In the genomic region with DNA sequence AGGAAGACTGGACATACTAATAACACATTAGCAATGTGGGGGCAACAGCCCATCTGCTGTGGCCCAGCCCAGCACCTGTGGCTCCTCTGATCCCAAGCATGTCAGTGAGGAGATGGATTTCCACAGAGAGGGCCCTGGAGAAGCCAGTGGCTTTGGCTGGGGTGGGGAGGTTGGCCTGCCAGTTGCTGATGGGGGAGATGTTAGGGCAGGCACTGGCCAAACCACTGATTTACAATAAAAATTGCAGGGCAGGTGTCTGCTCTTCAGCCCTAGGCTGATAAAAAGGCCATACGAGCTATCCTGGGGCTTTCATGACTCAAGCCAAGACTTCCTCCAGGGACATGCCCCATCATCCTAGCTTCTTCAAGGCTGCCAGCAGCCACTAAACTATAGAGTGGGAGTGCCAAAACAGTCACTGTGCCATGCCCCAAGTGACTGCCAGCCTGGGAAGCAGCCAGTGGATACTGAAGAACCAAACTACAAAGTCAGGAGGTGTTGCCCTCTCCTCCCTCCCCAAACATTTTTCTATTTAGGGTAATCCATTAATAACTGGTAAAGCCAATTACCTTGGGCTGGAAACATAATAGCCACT, we compare ENCODE assay signal across 23 cellular contexts. TPM values are rescaled to one million over a fixed set of nuclear protein-coding genes. Genes with fewer than 3 reads are reported as not detected.
DNase-seq lines count a peak whose midpoint lies in the region; ATAC-seq, FAIRE-seq and TF ChIP-seq lines count a peak whose summit lies in the region.
"Had no signal": no experiment of that assay in that cellular context is flagged by ENCODE, and none has a peak within 500 bp of the region (broad histone marks: within the 10 kb centered on the region; RNA-seq: fewer than 3 reads in every experiment).

No MANE protein-coding gene starts in this region.

- H3K36me3 ChIP-seq in BLaER1 (peaks cover 83% of the 10 kb centered on the region), kidney (ENCODE audit: control insufficient read depth in 1 of 2, insufficient read depth in 2 of 2, low read length in 2 of 2) (peaks cover 13 to 14% of the 10 kb centered on the region in 2 donors), colonic mucosa (no peaks in the 10 kb centered on the region)
- H3K36me3 ChIP-seq: uterus had no signal

- no peaks in the 10 kb centered on the region for H3K27me3 Mint-ChIP-seq in activated CD8-positive, alpha-beta T cell treated with anti-CD3 and anti-CD28 coated beads, Interleukin-2, amount 10 ng/mL, durations not matched to agents 7 days and 5 days (ENCODE audit: low read depth)
- H3K27me3 Mint-ChIP-seq: IgD-negative memory B cell; stimulated activated naive CD8-positive, alpha-beta T cell treated with anti-CD3 and anti-CD28 coated beads, Interleukin-15, Interleukin-2, amounts not matched to agents 100 ng/mL and 50 ng/mL, for 24 hours had no signal

- POLR2A ChIA-PET in activated CD8-positive, alpha-beta T cell treated with anti-CD3 and anti-CD28 coated beads, Interleukin-2, amount 10 ng/mL, durations not matched to agents 7 days and 5 days (lab: Charles Lee): no interaction called here

- peak; percentile 74 for DNase-seq in DMS79 treated with DMSO at 0.1 percent for 48 hours (lab: John Stamatoyannopoulos, UW)
- no peak for DNase-seq in activated CD8-positive, alpha-beta T cell treated with anti-CD3 and anti-CD28 coated beads, Interleukin-2, amount 10 ng/mL, durations not matched to agents 7 days and 5 days
- peak; percentile 25 for DNase-seq in kidney
- DNase-seq in ACHN: no peak
- DNase-seq in effector CD8-positive, alpha-beta T cell (lab: John Stamatoyannopoulos, UW): no peak
- no peak for DNase-seq in colonic mucosa
- DNase-seq: activated CD4-positive, CD25-positive, alpha-beta regulatory T cell treated with anti-CD3 and anti-CD28 coated beads, Interleukin-2, amount 50 U/mL, for 72 hours; activated CD8-positive, alpha-beta memory T cell treated with anti-CD3 and anti-CD28 coated beads, Interleukin-2, amount 50 U/mL, for 48 hours; activated gamma-delta T cell; COR-L47; foreskin melanocyte; GOT3; left colon; NCI-H2029; right lobe of liver; T1000; uterus had no signal

- no peaks in the 10 kb centered on the region for H3K9me3 Mint-ChIP-seq in activated CD8-positive, alpha-beta T cell treated with anti-CD3 and anti-CD28 coated beads, Interleukin-2, amount 10 ng/mL, durations not matched to agents 7 days and 5 days (ENCODE audit: insufficient read depth)
- H3K9me3 Mint-ChIP-seq: stimulated activated naive CD8-positive, alpha-beta T cell treated with anti-CD3 and anti-CD28 coated beads, Interleukin-15, Interleukin-2, amounts not matched to agents 100 ng/mL and 50 ng/mL, for 24 hours had no signal

- peaks cover 68% of the 10 kb centered on the region for H4K20me1 ChIP-seq in BLaER1

- intact Hi-C loops in kidney (cut with DNase I): no loop called here
- intact Hi-C loops in colonic mucosa (cut with DNase I): no loop called here

- CTCF ChIA-PET in activated CD8-positive, alpha-beta T cell treated with anti-CD3 and anti-CD28 coated beads, Interleukin-2, amount 10 ng/mL, durations not matched to agents 7 days and 5 days (lab: Charles Lee): no interaction called here

- peak overlapping the region; percentile 6 for H3K27ac Mint-ChIP-seq in activated CD8-positive, alpha-beta T cell treated with anti-CD3 and anti-CD28 coated beads, Interleukin-2, amount 10 ng/mL, durations not matched to agents 7 days and 5 days
- H3K27ac Mint-ChIP-seq: stimulated activated naive CD8-positive, alpha-beta T cell treated with anti-CD3 and anti-CD28 coated beads, Interleukin-15, Interleukin-2, amounts not matched to agents 100 ng/mL and 50 ng/mL, for 24 hours had no signal

- peaks cover 23% of the 10 kb centered on the region for H3K36me3 Mint-ChIP-seq in activated CD8-positive, alpha-beta T cell treated with anti-CD3 and anti-CD28 coated beads, Interleukin-2, amount 10 ng/mL, durations not matched to agents 7 days and 5 days (ENCODE audit: low read depth)

- no peaks in the 10 kb centered on the region for H3K9me3 ChIP-seq in BLaER1
- no peaks in the 10 kb centered on the region for H3K9me3 ChIP-seq in kidney (ENCODE audit: control insufficient read depth in 1 of 2, low read length in 2 of 2)
- H3K9me3 ChIP-seq in colonic mucosa: no peaks in the 10 kb centered on the region
- H3K9me3 ChIP-seq: right lobe of liver, uterus had no signal

- H3K27ac ChIP-seq in BLaER1 (no peak overlapping the region), kidney (ENCODE audit: low read depth in 2 of 2, low read length in 2 of 2) (no peak overlapping the region), colonic mucosa (no peak overlapping the region)
- H3K27ac ChIP-seq: right lobe of liver, uterus had no signal

- H3K4me1 ChIP-seq in BLaER1 (peaks cover 24% of the 10 kb centered on the region), kidney (ENCODE audit: control insufficient read depth in 1 of 2, insufficient read depth in 1 of 2, low read depth in 1 of 2, low read length in 2 of 2) (no peaks in the 10 kb centered on the region), colonic mucosa (no peaks in the 10 kb centered on the region)
- H3K4me1 ChIP-seq: right lobe of liver, uterus had no signal

- no peak overlapping the region for H3K4me3 ChIP-seq in BLaER1
- no peak overlapping the region for H3K4me3 ChIP-seq in kidney (ENCODE audit: low read length in 2 of 2)
- no peak overlapping the region for H3K4me3 ChIP-seq in colonic mucosa
- H3K4me3 ChIP-seq: right lobe of liver, uterus had no signal

- in situ Hi-C loops in ACHN (cut with HindIII; ENCODE audit: low pct_ligation_motif_present, low pct_unique_long_range_greater_than_20kb, low sequenced_read_pairs): no loop called here

- H3K4me1 Mint-ChIP-seq in activated CD8-positive, alpha-beta T cell treated with anti-CD3 and anti-CD28 coated beads, Interleukin-2, amount 10 ng/mL, durations not matched to agents 7 days and 5 days (ENCODE audit: low read depth): no peaks in the 10 kb centered on the region

- H3K4me2 ChIP-seq in BLaER1: peak overlapping the region; percentile 67

- no peak overlapping the region for H3K4me3 Mint-ChIP-seq in activated CD8-positive, alpha-beta T cell treated with anti-CD3 and anti-CD28 coated beads, Interleukin-2, amount 10 ng/mL, durations not matched to agents 7 days and 5 days
- H3K4me3 Mint-ChIP-seq: stimulated activated naive CD8-positive, alpha-beta T cell treated with anti-CD3 and anti-CD28 coated beads, Interleukin-15, Interleukin-2, amounts not matched to agents 100 ng/mL and 50 ng/mL, for 24 hours had no signal

- TF ChIP-seq CTCF in kidney (IDR thresholded peaks at IDR 0.05; ENCODE audit: borderline replicate concordance, extremely low read depth, insufficient read depth) (no peak), colonic mucosa (IDR thresholded peaks at IDR 0.05) (no peak)

- H3K27me3 ChIP-seq in BLaER1: no peaks in the 10 kb centered on the region
- H3K27me3 ChIP-seq in colonic mucosa: no peaks in the 10 kb centered on the region
- H3K27me3 ChIP-seq: right lobe of liver, uterus had no signal

- no peak for FAIRE-seq in kidney (lab: Jason Lieb, UNC)
- FAIRE-seq: GM18507, RCC 7860 had no signal

- H3K9ac ChIP-seq in BLaER1 (no peak overlapping the region), kidney (ENCODE audit: low read length in 2 of 2) (no peak overlapping the region), colonic mucosa (ENCODE audit: low read depth in 2 of 2, low read length in 2 of 2) (no peak overlapping the region)

- no peak for ATAC-seq in activated CD8-positive, alpha-beta T cell treated with anti-CD3 and anti-CD28 coated beads, Interleukin-2, amount 10 ng/mL, durations not matched to agents 7 days and 5 days
- ATAC-seq in HG02588 (IDR thresholded peaks at IDR 0.05; ENCODE audit: unreplicated experiment): no peak
- ATAC-seq: left colon, right lobe of liver had no signal

RNA-seq across cellular contexts. Expression of a gene that starts 37.8 kb away (rescaled TPM):
- 1 to 10 TPM; 5.1 to 6.2 TPM for total RNA-seq in activated CD8-positive, alpha-beta T cell treated with anti-CD3 and anti-CD28 coated beads, Interleukin-2, amount 10 ng/mL, durations not matched to agents 7 days and 5 days
- total RNA-seq in kidney: 26.4 TPM
- 63.1 TPM for polyA plus RNA-seq in kidney (ENCODE audit: insufficient read depth, low read depth, low replicate concordance)
- 10 to 100 TPM; 19.2 to 19.4 TPM for total RNA-seq in colonic mucosa

RNA-seq across cellular contexts. Expression of a gene that starts 37.9 kb away (rescaled TPM):
- total RNA-seq in activated CD8-positive, alpha-beta T cell treated with anti-CD3 and anti-CD28 coated beads, Interleukin-2, amount 10 ng/mL, durations not matched to agents 7 days and 5 days: 10 to 100 TPM; 25.3 to 28.5 TPM
- 35.2 TPM for total RNA-seq in kidney
- 27.5 TPM for polyA plus RNA-seq in kidney (ENCODE audit: insufficient read depth, low read depth, low replicate concordance)
- 10 to 100 TPM; 23.3 to 33.9 TPM for total RNA-seq in colonic mucosa

Comparison
In these comparisons a context has a peak if more than half of its experiments do, and no peak if none do; other contexts are left out.
1. DNase-seq: peak in DMS79 treated with DMSO at 0.1 percent for 48 hours (single experiment) and kidney (single experiment); none in activated CD8-positive, alpha-beta T cell treated with anti-CD3 and anti-CD28 coated beads, Interleukin-2, amount 10 ng/mL, durations not matched to agents 7 days and 5 days (single experiment), ACHN (single experiment), effector CD8-positive, alpha-beta T cell (single experiment) and colonic mucosa (single experiment).